Comparison of ENCODE assay signal across 8 cellular contexts in the genomic region with DNA sequence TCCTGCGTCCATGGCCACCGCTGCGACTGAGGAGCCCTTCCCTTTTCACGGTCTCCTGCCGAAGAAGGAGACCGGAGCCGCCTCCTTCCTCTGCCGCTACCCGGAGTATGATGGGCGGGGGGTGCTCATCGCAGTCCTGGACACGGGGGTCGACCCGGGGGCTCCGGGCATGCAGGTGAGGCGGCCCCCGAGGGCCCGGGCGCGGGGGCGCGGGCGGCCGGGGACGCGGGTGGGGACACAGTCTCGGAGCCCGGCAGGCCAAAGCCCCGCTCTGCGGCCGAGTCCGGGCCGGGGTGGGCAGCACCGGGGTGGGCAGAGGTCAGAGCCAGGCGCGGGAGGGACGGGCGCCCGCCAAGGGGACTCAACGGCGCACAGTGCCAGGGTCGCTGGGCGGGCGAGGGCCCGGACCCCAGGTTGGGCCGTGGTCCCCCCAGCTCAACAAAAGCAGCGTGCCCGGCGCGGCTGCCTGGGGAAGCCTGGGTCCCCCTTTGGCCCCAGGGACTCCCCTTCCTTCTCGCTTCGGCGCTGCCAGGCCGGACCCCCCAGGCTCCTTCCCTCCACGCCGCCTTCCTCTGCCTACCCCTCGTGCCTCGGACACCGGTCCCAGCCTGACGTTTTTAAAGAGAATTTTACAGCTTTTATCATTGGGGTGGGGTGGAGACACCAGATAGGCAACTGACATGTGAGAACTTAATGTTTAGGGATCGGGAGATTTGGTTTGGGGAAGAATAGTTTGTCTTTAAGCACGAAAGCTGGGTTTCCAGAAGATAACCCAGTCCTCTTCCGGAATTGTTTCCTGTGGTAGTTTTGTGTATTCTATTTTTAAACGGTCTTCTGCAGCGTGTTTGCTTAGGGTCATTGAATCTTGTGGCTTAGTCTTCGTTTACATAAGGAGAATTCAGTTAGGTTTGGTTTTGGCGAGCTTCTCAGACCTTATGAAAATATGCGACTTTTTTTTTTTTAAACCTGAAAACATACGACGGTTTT. TPM values are rescaled to one million over a fixed set of nuclear protein-coding genes. Genes with fewer than 3 reads are reported as not detected.
DNase-seq lines count a peak whose midpoint lies in the region; ATAC-seq and TF ChIP-seq lines count a peak whose summit lies in the region.

No MANE protein-coding gene starts in this region.

- H3K27ac Mint-ChIP-seq in Caco-2 (ENCODE audit: unreplicated experiment): peak overlapping the region; percentile 91
- H3K27ac Mint-ChIP-seq in central memory CD8-positive, alpha-beta T cell (ENCODE audit: low read depth): peak overlapping the region; percentile 100
- H3K27ac Mint-ChIP-seq in stimulated activated effector memory CD8-positive, alpha-beta T cell treated with anti-CD3 and anti-CD28 coated beads, Interleukin-12 subunit alpha, Interleukin-12 subunit beta, amount 100 ng/mL, for 72 hours: peak overlapping the region; percentile 100

- POLR2A ChIA-PET in Caco-2 (lab: Charles Lee): interaction anchor here (1.0 to 1.8 kb wide), 5 partner anchors 9 to 248 kb away, joined by 3 to 16 read pairs (median 10); a partner anchor contains a TSS

- DNase-seq in Caco-2 (peak in 1 of 2 experiments; percentile 35), SW480 (ENCODE audit: low spot score) (peak; percentile 16), left colon (peak; percentile 34 to 56), HuH-7 (ENCODE audit: low spot score) (no peak)
- DNase-seq in central memory CD8-positive, alpha-beta T cell (ENCODE audit: low spot score in 2 of 2): no peak
- DNase-seq in stimulated activated effector memory CD8-positive, alpha-beta T cell treated with anti-CD3 and anti-CD28 coated beads, Interleukin-12 subunit alpha, Interleukin-12 subunit beta, amount 100 ng/mL, for 72 hours (ENCODE audit: low spot score in 2 of 2): no peak

- H3K9me3 Mint-ChIP-seq in Caco-2 (ENCODE audit: unreplicated experiment): no peaks in the 10 kb centered on the region
- no peaks in the 10 kb centered on the region for H3K9me3 Mint-ChIP-seq in central memory CD8-positive, alpha-beta T cell
- no peaks in the 10 kb centered on the region for H3K9me3 Mint-ChIP-seq in stimulated activated effector memory CD8-positive, alpha-beta T cell treated with anti-CD3 and anti-CD28 coated beads, Interleukin-12 subunit alpha, Interleukin-12 subunit beta, amount 100 ng/mL, for 72 hours

- peak overlapping the region; percentile 81 for H3K4me3 ChIP-seq in Caco-2 (ENCODE audit: low read depth, low read length)

- no peaks in the 10 kb centered on the region for H3K27me3 ChIP-seq in Caco-2 (replicated peaks; ENCODE audit: control insufficient read depth, insufficient read depth, low read length)

- no peaks in the 10 kb centered on the region for H3K36me3 ChIP-seq in Caco-2 (ENCODE audit: control insufficient read depth, insufficient read depth, low read length)

- peaks cover 27% of the 10 kb centered on the region for H3K36me3 Mint-ChIP-seq in Caco-2 (ENCODE audit: insufficient read depth, unreplicated experiment)
- peaks cover 38% of the 10 kb centered on the region for H3K36me3 Mint-ChIP-seq in central memory CD8-positive, alpha-beta T cell (ENCODE audit: insufficient read depth)
- peaks cover 56% of the 10 kb centered on the region for H3K36me3 Mint-ChIP-seq in stimulated activated effector memory CD8-positive, alpha-beta T cell treated with anti-CD3 and anti-CD28 coated beads, Interleukin-12 subunit alpha, Interleukin-12 subunit beta, amount 100 ng/mL, for 72 hours

- peaks cover 23% of the 10 kb centered on the region for H3K4me1 Mint-ChIP-seq in Caco-2 (ENCODE audit: low read depth, unreplicated experiment)
- peaks cover 62% of the 10 kb centered on the region for H3K4me1 Mint-ChIP-seq in central memory CD8-positive, alpha-beta T cell
- H3K4me1 Mint-ChIP-seq in stimulated activated effector memory CD8-positive, alpha-beta T cell treated with anti-CD3 and anti-CD28 coated beads, Interleukin-12 subunit alpha, Interleukin-12 subunit beta, amount 100 ng/mL, for 72 hours: peaks cover 55% of the 10 kb centered on the region

- no TSS peak for BruUV-seq in Caco-2 (replicated peaks; lab: Mats Ljungman, UMichigan)

- no peak for TF ChIP-seq CTCF in Caco-2 (IDR thresholded peaks at IDR 0.05; ENCODE audit: insufficient read depth in 1 of 2, low read depth in 1 of 2, low read length in 1 of 2, severe bottlenecking in 1 of 2, unreplicated experiment in 1 of 2)

- CTCF ChIA-PET in Caco-2 (lab: Charles Lee): interaction anchor here (0.8 to 3.1 kb wide), 3 partner anchors 10 to 127 kb away, joined by 3 to 26 read pairs (median 3); no protein-coding TSS in a partner anchor

- peaks cover 3% of the 10 kb centered on the region; the same call in 1 of the 2 replicates for H3K4me1 ChIP-seq in Caco-2

- no peaks in the 10 kb centered on the region for H3K9me3 ChIP-seq in Caco-2

- intact Hi-C loops in Caco-2 (cut with micrococcal nuclease; ENCODE audit: unreplicated experiment): loop anchor here (5.0 kb wide), 1 partner anchor 305 kb away; no protein-coding TSS in a partner anchor
- intact Hi-C loops in left colon (cut with DNase I, micrococcal nuclease): no loop called here

- ATAC-seq in GM19438 (IDR thresholded peaks at IDR 0.05; ENCODE audit: low read depth, unreplicated experiment): peak; percentile 34
- ATAC-seq in HG03442 (IDR thresholded peaks at IDR 0.05; ENCODE audit: unreplicated experiment): peak; percentile 23
- no peak for ATAC-seq in central memory CD8-positive, alpha-beta T cell (replicated peaks; ENCODE audit: extremely low read depth, poor library complexity, severe bottlenecking)
- no peak for ATAC-seq in left colon
- peak; percentile 2 for ATAC-seq in stimulated activated effector memory CD8-positive, alpha-beta T cell treated with anti-CD3 and anti-CD28 coated beads, Interleukin-12 subunit alpha, Interleukin-12 subunit beta, amount 100 ng/mL, for 72 hours

- peak overlapping the region; percentile 86 for H3K4me3 Mint-ChIP-seq in Caco-2 (ENCODE audit: unreplicated experiment)
- H3K4me3 Mint-ChIP-seq in central memory CD8-positive, alpha-beta T cell: peak overlapping the region; percentile 95
- peak overlapping the region; percentile 98 for H3K4me3 Mint-ChIP-seq in stimulated activated effector memory CD8-positive, alpha-beta T cell treated with anti-CD3 and anti-CD28 coated beads, Interleukin-12 subunit alpha, Interleukin-12 subunit beta, amount 100 ng/mL, for 72 hours

- no peaks in the 10 kb centered on the region for H3K27me3 Mint-ChIP-seq in Caco-2 (ENCODE audit: insufficient read depth, unreplicated experiment)
- no peaks in the 10 kb centered on the region for H3K27me3 Mint-ChIP-seq in central memory CD8-positive, alpha-beta T cell

RNA-seq across cellular contexts. Expression of a gene that starts 0.5 kb away (rescaled TPM):
- total RNA-seq in Caco-2 (2022) (58.9 and 64.3 TPM in 2 replicates), left colon (10 to 100 TPM; 37.0 to 38.1 TPM)

Comparison
In these comparisons a context has a peak if more than half of its experiments do, and no peak if none do; other contexts are left out.
1. DNase-seq: peak in SW480 (single experiment) and left colon (2 of 2); none in central memory CD8-positive, alpha-beta T cell (0 of 2), stimulated activated effector memory CD8-positive, alpha-beta T cell treated with anti-CD3 and anti-CD28 coated beads, Interleukin-12 subunit alpha, Interleukin-12 subunit beta, amount 100 ng/mL, for 72 hours (0 of 2) and HuH-7 (single experiment).
2. ATAC-seq: peak in GM19438 (single experiment), HG03442 (single experiment) and stimulated activated effector memory CD8-positive, alpha-beta T cell treated with anti-CD3 and anti-CD28 coated beads, Interleukin-12 subunit alpha, Interleukin-12 subunit beta, amount 100 ng/mL, for 72 hours (single experiment); none in central memory CD8-positive, alpha-beta T cell (single experiment) and left colon (single experiment).
3. Peak in every context shown above with its lines, with median percentiles within 50 percentile points of each other: H3K27ac Mint-ChIP-seq and H3K4me3 Mint-ChIP-seq.